27 cellular contexts compared by ENCODE assay signal in genomic region chr6:106000935-106001334, GRCh38.
"Had no signal": no experiment of that assay in that cellular context is flagged by ENCODE, and none has a peak within 500 bp of the region (broad histone marks: within the 10 kb centered on the region; RNA-seq: fewer than 3 reads in every experiment).

No MANE protein-coding gene starts in this region.

- H3K27me3 ChIP-seq: testis, thyroid gland, upper lobe of left lung, vagina had no signal

- H3K9me3 ChIP-seq: left lung, lower lobe of right lung, pancreas, prostate gland, stomach, testis, thyroid gland, transverse colon, upper lobe of left lung, vagina had no signal

- H3K27ac ChIP-seq: left lung, lower lobe of right lung, pancreas, prostate gland, skin epidermis, stomach, testis, thyroid gland, transverse colon, upper lobe of left lung, vagina had no signal

- H3K4me3 ChIP-seq: left lung, lower lobe of right lung, pancreas, prostate gland, skin epidermis, stomach, testis, thyroid gland, transverse colon, upper lobe of left lung, vagina had no signal

- ATAC-seq: left colon; left lung; lower lobe of right lung; naive thymus-derived CD8-positive, alpha-beta T cell; pancreas; right cardiac atrium; sciatic nerve; stimulated activated naive B cell treated with anti-CD40 and anti-IgM and Interleukin-4, amounts not matched to agents 10 μg/mL and 1 μg/mL and 100 μg/mL, for 72 hours; stimulated activated naive CD8-positive, alpha-beta T cell treated with anti-CD3 and anti-CD28 coated beads, Interleukin-15, Interleukin-2, amounts not matched to agents 100 U/mL and 50 U/mL, for 24 hours had no signal

- H3K36me3 ChIP-seq: left lung, lower lobe of right lung, pancreas, prostate gland, stomach, thyroid gland, transverse colon, upper lobe of left lung, vagina had no signal

- FAIRE-seq: kidney, pancreas had no signal

- H3K4me1 ChIP-seq: left lung, prostate gland, testis, thyroid gland, transverse colon, vagina had no signal

- DNase-seq: kidney; left colon; left lung; lower lobe of right lung; mammary epithelial cell; mesenchymal stem cell; naive thymus-derived CD8-positive, alpha-beta T cell; nucleus accumbens; pancreas; posterior cingulate gyrus; retina; right cardiac atrium; stimulated activated CD4-positive, alpha-beta T cell treated with anti-CD3 and anti-CD28 coated beads, Interleukin-12 subunit alpha, Interleukin-12 subunit beta, amount 100 ng/mL, for 4 hours; stimulated activated CD4-positive, alpha-beta T cell treated with anti-CD3 and anti-CD28 coated beads, Interleukin-15, amount 100 ng/mL, for 24 hours; stimulated activated CD4-positive, alpha-beta T cell treated with anti-CD3 and anti-CD28 coated beads, Interleukin-2, amount 100 ng/mL, for 24 hours; stimulated activated CD4-positive, alpha-beta T cell treated with anti-CD3 and anti-CD28 coated beads, Interleukin-4, amount 100 ng/mL, for 1 hour; stimulated activated naive B cell treated with anti-CD40 and anti-IgM and Interleukin-4, amounts not matched to agents 10 μg/mL and 1 μg/mL and 100 μg/mL, for 72 hours; stimulated activated naive CD8-positive, alpha-beta T cell treated with anti-CD3 and anti-CD28 coated beads, Interleukin-15, Interleukin-2, amounts not matched to agents 100 U/mL and 50 U/mL, for 24 hours; stomach; testis; thyroid gland; transverse colon; upper lobe of left lung had no signal
